14 cellular contexts compared by ENCODE assay signal in the genomic region with DNA sequence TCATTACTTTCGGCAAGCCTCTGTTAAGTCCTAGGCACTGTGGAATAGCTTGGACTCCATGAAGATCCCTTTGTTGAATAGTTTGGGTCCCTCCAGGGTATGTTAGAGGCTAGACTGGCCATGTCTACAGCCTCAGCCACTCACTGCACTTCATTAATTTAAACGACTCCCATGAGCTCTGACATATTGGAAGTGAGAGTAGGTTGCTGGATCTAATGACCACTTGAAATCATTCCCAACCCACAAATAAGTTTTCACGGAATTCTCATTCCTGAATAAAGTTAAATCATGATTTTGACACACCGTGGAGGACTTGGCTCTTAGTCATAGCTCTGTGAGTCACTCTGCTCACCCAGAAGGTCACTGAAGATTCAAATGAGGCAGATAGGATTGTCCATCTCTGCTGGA. TPM values are rescaled to one million over a fixed set of nuclear protein-coding genes. Genes with fewer than 3 reads are reported as not detected.
A peak's percentile ranks its signal among the peaks of the same experiment; 100 is the strongest.
DNase-seq lines count a peak whose midpoint lies in the region; TF ChIP-seq lines count a peak whose summit lies in the region.
"Had no signal": no experiment of that assay in that cellular context is flagged by ENCODE, and none has a peak within 500 bp of the region (broad histone marks: within the 10 kb centered on the region; RNA-seq: fewer than 3 reads in every experiment).

No MANE protein-coding gene starts in this region.

- TF ChIP-seq CTCF in astrocyte of the cerebellum (IDR thresholded peaks at IDR 0.05; ENCODE audit: low read depth, low read length, missing control alignments) = no peak
- no peak for TF ChIP-seq CTCF in vagina (IDR thresholded peaks at IDR 0.05)

- no peak overlapping the region for H3K4me3 ChIP-seq in astrocyte of the cerebellum (ENCODE audit: low read depth, low read length)
- no peak overlapping the region for H3K4me3 ChIP-seq in vagina

- peak; percentile 82 for DNase-seq in HS-27A (ENCODE audit: low read depth)
- DNase-seq in astrocyte of the cerebellum (ENCODE audit: low read depth) = peak; percentile 87
- DNase-seq in iris pigment epithelial cell (ENCODE audit: low read depth) = peak; percentile 86
- DNase-seq in vagina (ENCODE audit: extremely low spot score in 2 of 2) = no peak
- DNase-seq in activated naive CD4-positive, alpha-beta T cell treated with Interleukin-2 at 50 U/mL for 16 hours = no peak
- no peak for DNase-seq in NCI-H69 (lab: John Stamatoyannopoulos, UW)
- DNase-seq in NOMO-1 (lab: John Stamatoyannopoulos, UW; ENCODE audit: unreplicated experiment in 2 of 2) = no peak
- no peak for DNase-seq in T-helper 1 cell
- DNase-seq: activated CD8-positive, alpha-beta memory T cell treated with anti-CD3 and anti-CD28 coated beads, Interleukin-2, amount 10 ng/mL, durations not matched to agents 7 days and 5 days; DND-41; left cardiac atrium; NCI-H1105 treated with DMSO at 0.1 percent for 48 hours; NCI-H774; T-helper 2 cell had no signal

- H3K27ac ChIP-seq in vagina = peak overlapping the region; percentile 66

- no peaks in the 10 kb centered on the region for H3K36me3 ChIP-seq in vagina

- in situ Hi-C loops in astrocyte of the cerebellum (cut with HindIII; ENCODE audit: low sequenced_read_pairs) = no loop called here

- no peaks in the 10 kb centered on the region for H3K9me3 ChIP-seq in vagina

- peaks cover 39% of the 10 kb centered on the region for H3K4me1 ChIP-seq in vagina

- no peaks in the 10 kb centered on the region for H3K27me3 ChIP-seq in vagina

- intact Hi-C loops in vagina (cut with DNase I) = no loop called here

- TF ChIP-seq POLR2A in vagina (IDR thresholded peaks at IDR 0.05) = no peak

RNA-seq across cellular contexts. Expression of a gene that starts 21.4 kb away (rescaled TPM):
- 48.1 TPM for total RNA-seq in vagina

Comparison
In these comparisons a context has a peak if more than half of its experiments do, and no peak if none do; other contexts are left out.
1. DNase-seq: peak in HS-27A (single experiment), astrocyte of the cerebellum (single experiment) and iris pigment epithelial cell (single experiment); none in vagina (0 of 2), activated naive CD4-positive, alpha-beta T cell treated with Interleukin-2 at 50 U/mL for 16 hours (single experiment), NCI-H69 (single experiment), NOMO-1 (0 of 2) and T-helper 1 cell (0 of 5).